Comparison of ENCODE assay signal across 7 cellular contexts in genomic region chr7:67357653-67358052, GRCh38.
DNase-seq lines count a peak whose midpoint lies in the region; ATAC-seq, FAIRE-seq and TF ChIP-seq lines count a peak whose summit lies in the region.
"Not testable (repeated sequence)": the region's sequence is repeated elsewhere in the genome, so short reads cannot be mapped to it uniquely, and the experiment has no call there.

No MANE protein-coding gene starts in this region.

- not testable (repeated sequence) for TF ChIP-seq POLR2A in A549 (IDR thresholded peaks at IDR 0.05; ENCODE audit: low read length); GM12878 (IDR thresholded peaks at IDR 0.05; ENCODE audit: low read depth, low read length)

- not testable (repeated sequence) for TF ChIP-seq EP300 in A549 (IDR thresholded peaks at IDR 0.05); GM12878 (IDR thresholded peaks at IDR 0.05; ENCODE audit: borderline replicate concordance in 1 of 2, control insufficient read depth in 1 of 2, low read depth in 2 of 2, low read length in 2 of 2)

- TF ChIP-seq RAD21 in A549 (conservative IDR thresholded peaks at IDR 0.05 in 1 of 2, IDR thresholded peaks at IDR 0.05 in 1 of 2); GM12878 (IDR thresholded peaks at IDR 0.05; ENCODE audit: insufficient read depth, low read depth, low read length): not testable (repeated sequence)

- not testable (repeated sequence) for BruUV-seq in GM12878 (replicated peaks; lab: Mats Ljungman, UMichigan)

- in situ Hi-C loops in GM12878 (cut with MboI): not testable (repeated sequence)

- peaks cover 18% of the 10 kb centered on the region; the same call in 2 of the 3 replicates for H3K9me3 ChIP-seq in A549
- not testable (repeated sequence) for H3K9me3 ChIP-seq in GM12878 (replicated peaks; ENCODE audit: control insufficient read depth, insufficient read depth, low read length)

- POLR2A ChIA-PET in A549 (lab: Yijun Ruan, JAX); GM12878 (lab: Charles Lee): not testable (repeated sequence)

- H3K9ac ChIP-seq in GM12878 (ENCODE audit: control insufficient read depth, insufficient read depth, low read length): not testable (repeated sequence)

- intact Hi-C loops in GM12878 (cut with micrococcal nuclease; ENCODE audit: unreplicated experiment); sciatic nerve (cut with DNase I): not testable (repeated sequence)

- H2AFZ ChIP-seq in GM12878 (ENCODE audit: control insufficient read depth, low read depth, low read length): not testable (repeated sequence)

- not testable (repeated sequence) for H3K4me2 ChIP-seq in A549; GM12878 (ENCODE audit: control insufficient read depth, insufficient read depth)

- not testable (repeated sequence) for H3K36me3 ChIP-seq in GM12878 (ENCODE audit: control insufficient read depth in 2 of 2, insufficient read depth in 2 of 2, low read length in 1 of 2)

- H3K4me1 ChIP-seq in A549; GM12878 (ENCODE audit: control insufficient read depth, insufficient read depth, low read length): not testable (repeated sequence)

- SMC1A ChIA-PET in GM12878 (lab: Charles Lee; ENCODE audit: uncharacterized antibody, unreplicated experiment): not testable (repeated sequence)

- FAIRE-seq in A549 (lab: Jason Lieb, UNC); GM12878 (lab: Jason Lieb, UNC): not testable (repeated sequence)

- H3K27ac ChIP-seq in A549; GM12878 (ENCODE audit: control insufficient read depth, insufficient read depth); coronary artery: not testable (repeated sequence)

- not testable (repeated sequence) for DNase-seq in A549 (ENCODE audit: low read depth in 1 of 2, low spot score in 1 of 2); GM12878 (ENCODE audit: low read depth, low spot score)
- DNase-seq in OCI-M1 (lab: John Stamatoyannopoulos, UW) (peak; percentile 17), coronary artery (ENCODE audit: low spot score) (peak; percentile 8), left lobe of liver (ENCODE audit: low spot score) (peak; percentile 5), mesenteric fat pad (ENCODE audit: low spot score) (peak; percentile 43), sciatic nerve (ENCODE audit: low spot score) (peak; percentile 3)

- H3K4me3 ChIP-seq in A549, GM12878, coronary artery: not testable (repeated sequence)

- H3K27me3 ChIP-seq in GM12878 (replicated peaks in 1 of 2; ENCODE audit: control insufficient read depth in 2 of 2, insufficient read depth in 2 of 2, low read length in 1 of 2): not testable (repeated sequence)

- ATAC-seq in A549, GM12878, left lobe of liver, sciatic nerve: not testable (repeated sequence)

- WGBS in A549 (ENCODE audit: missing lambda C conversion rate): 59% methylated on average over 3 of the region's 3 CpGs
- 49% methylated on average over 3 of the region's 3 CpGs for WGBS in GM12878 (ENCODE audit: insufficient coverage, insufficient replicate concordance, low lambda C conversion rate, missing lambda C conversion rate)

- not testable (repeated sequence) for TF ChIP-seq CTCF in A549 (IDR thresholded peaks at IDR 0.05); GM12878 (IDR thresholded peaks at IDR 0.05 in 2 of 3, conservative IDR thresholded peaks at IDR 0.05 in 1 of 3; ENCODE audit: control insufficient read depth in 2 of 3, extremely low read depth in 1 of 3, insufficient read depth in 1 of 3, low read depth in 3 of 3, low read length in 3 of 3); coronary artery (IDR thresholded peaks at IDR 0.05)

- RAD21 ChIA-PET in GM12878 (lab: Charles Lee; ENCODE audit: unreplicated experiment): not testable (repeated sequence)

- not testable (repeated sequence) for H4K20me1 ChIP-seq in GM12878 (ENCODE audit: control insufficient read depth, insufficient read depth)

- CTCF ChIA-PET in A549 (lab: Yijun Ruan, JAX); GM12878 (lab: Yijun Ruan, JAX): not testable (repeated sequence)

- not testable (repeated sequence) for H3K79me2 ChIP-seq in GM12878 (ENCODE audit: control insufficient read depth, insufficient read depth, low read length)

TF ChIP-seq in A549, 52 proteins besides CTCF, POLR2A, EP300 and RAD21:
- TF ChIP-seq ZFP36 (IDR thresholded peaks at IDR 0.05; ENCODE audit: borderline replicate concordance, partially characterized antibody): peak; percentile 99

TF ChIP-seq in GM12878, 131 proteins besides CTCF, POLR2A, EP300 and RAD21:
- peak; percentile 84; the same call in 1 of the 2 replicates for TF ChIP-seq CBX5 (IDR thresholded peaks at IDR 0.05; ENCODE audit: low read depth)
